In genomic region chr7:88243345-88243909, GRCh38 we compare ENCODE assay signal across 10 cellular contexts. TPM values are rescaled to one million over a fixed set of nuclear protein-coding genes. Genes with fewer than 3 reads are reported as not detected.
DNase-seq lines count a peak whose midpoint lies in the region; ATAC-seq and TF ChIP-seq lines count a peak whose summit lies in the region.
"Had no signal": no experiment of that assay in that cellular context is flagged by ENCODE, and none has a peak within 500 bp of the region (broad histone marks: within the 10 kb centered on the region; RNA-seq: fewer than 3 reads in every experiment).

No MANE protein-coding gene starts in this region.

- no peaks in the 10 kb centered on the region for H3K79me1 ChIP-seq in H9 (ENCODE audit: insufficient read depth, low read depth, low read length, poor library complexity, severe bottlenecking)

- H3K23ac ChIP-seq in H9 (ENCODE audit: insufficient read length, low read depth, low read length) = no peak overlapping the region

- WGBS in H9 (ENCODE audit: extremely low coverage, insufficient read length, low lambda C conversion rate) = no CpG with 5 or more reads among the region's 2 CpGs

- no peaks in the 10 kb centered on the region for H3K9me3 ChIP-seq in H9 (ENCODE audit: control insufficient read depth, low read depth, low read length)
- no peaks in the 10 kb centered on the region for H3K9me3 ChIP-seq in T-helper 17 cell (ENCODE audit: control insufficient read depth, low read length, poor library complexity, severe bottlenecking)

- no peak overlapping the region for H4K91ac ChIP-seq in H9 (ENCODE audit: insufficient read length, low read depth, low read length)

- no peaks in the 10 kb centered on the region for H3K79me2 ChIP-seq in H9 (ENCODE audit: insufficient read depth, low read length)

- H3K4me2 ChIP-seq in H9 (ENCODE audit: insufficient read depth, insufficient read length, low read length) = no peak overlapping the region

- H2AFZ ChIP-seq in H9 (ENCODE audit: low read length) = no peak overlapping the region

- no peak overlapping the region for H4K8ac ChIP-seq in H9 (replicated peaks; ENCODE audit: insufficient read length, low read depth, low read length)

- no peaks in the 10 kb centered on the region for H4K20me1 ChIP-seq in H9 (ENCODE audit: control insufficient read depth, insufficient read depth, insufficient read length)

- H3K4ac ChIP-seq in H9 (ENCODE audit: low read depth, low read length) = no peak overlapping the region

- H3T11ph ChIP-seq in H9 (ENCODE audit: low read length) = no peak overlapping the region

- DNase-seq in NCI-H524 (lab: John Stamatoyannopoulos, UW) = peak; percentile 25 to 79
- no peak for DNase-seq in NCI-H524 treated with DMSO at 0.1 percent for 48 hours (lab: John Stamatoyannopoulos, UW)
- DNase-seq in H9 = peak; percentile 34
- DNase-seq in NAMALWA (ENCODE audit: low spot score) = peak; percentile 73
- no peak for DNase-seq in T-helper 17 cell
- DNase-seq in germinal center (ENCODE audit: low spot score) = peak; percentile 7
- peak; percentile 62 for DNase-seq in posterior vena cava (ENCODE audit: low spot score)
- no peak for DNase-seq in GM19240 (ENCODE audit: insufficient read length, low spot score)

- no peaks in the 10 kb centered on the region for H3K27me3 ChIP-seq in H9 (ENCODE audit: insufficient read depth, low read length)

- no peaks in the 10 kb centered on the region for H3K4me1 ChIP-seq in H9 (ENCODE audit: insufficient read depth, low read length)

- no peaks in the 10 kb centered on the region for H3K23me2 ChIP-seq in H9 (ENCODE audit: insufficient read length, low read depth, low read length, poor library complexity, severe bottlenecking)

- H2AK5ac ChIP-seq in H9 (ENCODE audit: insufficient read length, low read length) = no peak overlapping the region

- H3K27ac Mint-ChIP-seq in H9 = no peak overlapping the region
- H3K27ac Mint-ChIP-seq in T-helper 17 cell = no peak overlapping the region
- H3K27ac Mint-ChIP-seq: CD4-positive, alpha-beta memory T cell; stimulated activated naive CD8-positive, alpha-beta T cell treated with anti-CD3 and anti-CD28 coated beads, Interleukin-15, Interleukin-2, amounts not matched to agents 100 ng/mL and 50 ng/mL, for 24 hours had no signal

- H3K27me3 Mint-ChIP-seq in H9 (ENCODE audit: low read depth) (no peaks in the 10 kb centered on the region; the same call in 1 of the 2 replicates), T-helper 17 cell (peaks cover 13% of the 10 kb centered on the region)

- no peak overlapping the region for H2BK20ac ChIP-seq in H9 (ENCODE audit: low read depth, low read length, poor library complexity, severe bottlenecking)

- ATAC-seq in T-helper 17 cell = peak; percentile 52

- H3K4me1 Mint-ChIP-seq in H9 = peaks cover 4 to 6% of the 10 kb centered on the region in 2 experiments
- peaks cover 2% of the 10 kb centered on the region for H3K4me1 Mint-ChIP-seq in T-helper 17 cell
- H3K4me1 Mint-ChIP-seq: CD4-positive, alpha-beta memory T cell had no signal

- no peak overlapping the region for H3K4me3 Mint-ChIP-seq in H9
- H3K4me3 Mint-ChIP-seq in T-helper 17 cell = no peak overlapping the region
- H3K4me3 Mint-ChIP-seq: CD4-positive, alpha-beta memory T cell; stimulated activated naive CD8-positive, alpha-beta T cell treated with anti-CD3 and anti-CD28 coated beads, Interleukin-15, Interleukin-2, amounts not matched to agents 100 ng/mL and 50 ng/mL, for 24 hours had no signal

- no peak overlapping the region for H2BK120ac ChIP-seq in H9 (ENCODE audit: low read depth, low read length, poor library complexity, severe bottlenecking)

- no peak overlapping the region for H3K18ac ChIP-seq in H9 (ENCODE audit: insufficient read length, low read depth, low read length)

- no peak overlapping the region for H3K27ac ChIP-seq in H9 (ENCODE audit: insufficient read length, low read depth, low read length)

- peak; percentile 88 for TF ChIP-seq CTCF in H9 (conservative IDR thresholded peaks at IDR 0.05)

- intact Hi-C loops in posterior vena cava (cut with DNase I) = no loop called here

- H2BK12ac ChIP-seq in H9 (ENCODE audit: insufficient read length, low read depth, low read length) = no peak overlapping the region

- no peaks in the 10 kb centered on the region; a peak in 1 of 5 replicates for H3K9me3 Mint-ChIP-seq in H9
- H3K9me3 Mint-ChIP-seq: CD4-positive, alpha-beta memory T cell; stimulated activated naive CD8-positive, alpha-beta T cell treated with anti-CD3 and anti-CD28 coated beads, Interleukin-15, Interleukin-2, amounts not matched to agents 100 ng/mL and 50 ng/mL, for 24 hours had no signal

- no peak overlapping the region for H3K9ac ChIP-seq in H9 (ENCODE audit: extremely low read depth, insufficient read length, low read length)

- no peak overlapping the region for H2BK15ac ChIP-seq in H9 (ENCODE audit: low read depth, low read length)

- H4K5ac ChIP-seq in H9 (ENCODE audit: insufficient read length, low read depth, low read length) = no peak overlapping the region

- no peak overlapping the region for H3K14ac ChIP-seq in H9 (ENCODE audit: insufficient read depth, low read length)

- no peak overlapping the region for H2BK5ac ChIP-seq in H9 (ENCODE audit: insufficient read length, low read length)

- no peaks in the 10 kb centered on the region; a peak in 1 of 7 replicates for H3K36me3 Mint-ChIP-seq in H9 (ENCODE audit: insufficient read depth in 1 of 3, low read depth in 3 of 3)
- no peaks in the 10 kb centered on the region for H3K36me3 Mint-ChIP-seq in T-helper 17 cell (ENCODE audit: low read depth)
- H3K36me3 Mint-ChIP-seq: CD4-positive, alpha-beta memory T cell had no signal

- H3K56ac ChIP-seq in H9 (ENCODE audit: insufficient read length, low read depth, low read length) = no peak overlapping the region

RNA-seq across cellular contexts. Expression of gene SRI, which starts 23.6 kb away (rescaled TPM):
- 136 and 137 TPM in 2 replicates for total RNA-seq in H9 (2021)
- 10 to 100 TPM; 58.1 to 65.8 TPM for total RNA-seq in T-helper 17 cell
- 100 to 1,000 TPM in 1 of 2 donors, 10 to 100 TPM in 1; 93.6 to 103 TPM for total RNA-seq in posterior vena cava

Comparison
In these comparisons a context has a peak if more than half of its experiments do, and no peak if none do; other contexts are left out.
1. DNase-seq: peak in NCI-H524 (2 of 2), H9 (single experiment), NAMALWA (single experiment), germinal center (single experiment) and posterior vena cava (single experiment); none in NCI-H524 treated with DMSO at 0.1 percent for 48 hours (single experiment), T-helper 17 cell (0 of 3) and GM19240 (single experiment).